Comparison of ENCODE assay signal across 1 cellular context in genomic region chr16:57728336-57729181, GRCh38.
TF ChIP-seq lines count a peak whose summit lies in the region.

No MANE protein-coding gene starts in this region.

TF ChIP-seq in H1, 55 proteins besides CTCF, POLR2A, EP300 and RAD21:
- no peak for TF ChIP-seq RXRA (IDR thresholded peaks at IDR 0.05; ENCODE audit: insufficient read depth, low read depth, low read length)
- no peak for TF ChIP-seq GTF2F1 (IDR thresholded peaks at IDR 0.05; ENCODE audit: borderline replicate concordance, low read depth, low read length)
- TF ChIP-seq SIN3A (conservative IDR thresholded peaks at IDR 0.05 in 1 of 2, IDR thresholded peaks at IDR 0.05 in 1 of 2; ENCODE audit: low read depth in 1 of 2, low read length in 2 of 2) = no peak
- TF ChIP-seq KDM5A (IDR thresholded peaks at IDR 0.05; ENCODE audit: low read length) = no peak
- TF ChIP-seq GABPA (IDR thresholded peaks at IDR 0.05; ENCODE audit: borderline replicate concordance, insufficient read depth, low read length) = no peak
- no peak for TF ChIP-seq ZNF274 (IDR thresholded peaks at IDR 0.05; ENCODE audit: borderline replicate concordance, extremely low read depth, low read length)
- TF ChIP-seq FOSL1 (IDR thresholded peaks at IDR 0.05; ENCODE audit: insufficient read depth, low read depth, low read length) = no peak
- TF ChIP-seq SUZ12 (IDR thresholded peaks at IDR 0.05; ENCODE audit: low read length) = no peak
- no peak for TF ChIP-seq YY1 (IDR thresholded peaks at IDR 0.05; ENCODE audit: low read depth, low read length)
- no peak for TF ChIP-seq EZH2 (IDR thresholded peaks at IDR 0.05; ENCODE audit: low read depth, low read length, severe bottlenecking)
- TF ChIP-seq SP1 (IDR thresholded peaks at IDR 0.05; ENCODE audit: low read depth, low read length) = no peak
- no peak for TF ChIP-seq CBX5 (IDR thresholded peaks at IDR 0.05; ENCODE audit: low read depth, low read length)
- TF ChIP-seq BRCA1 (IDR thresholded peaks at IDR 0.05; ENCODE audit: low read depth, low read length) = no peak
- TF ChIP-seq CHD1 (IDR thresholded peaks at IDR 0.05; ENCODE audit: low read depth, low read length) = no peak
- TF ChIP-seq RFX5 (IDR thresholded peaks at IDR 0.05; ENCODE audit: borderline replicate concordance, low read depth, low read length) = no peak
